Comparison of ENCODE assay signal across 8 cellular contexts in genomic region chr17:76452646-76453430, GRCh38. TPM values are rescaled to one million over a fixed set of nuclear protein-coding genes. Genes with fewer than 3 reads are reported as not detected.
A peak's percentile ranks its signal among the peaks of the same experiment; 100 is the strongest.
DNase-seq lines count a peak whose midpoint lies in the region; ATAC-seq, FAIRE-seq and TF ChIP-seq lines count a peak whose summit lies in the region.

Gene UBE2O (minus strand): TSS chr17:76453152. CDS start chr17:76453141, 11 bp downstream.

- H3K27me3 ChIP-seq in aorta (ENCODE audit: control insufficient read depth in 1 of 2, insufficient read depth in 2 of 2, low read length in 1 of 2) = no peaks in the 10 kb centered on the region

- TF ChIP-seq POLR2A in GM12891 (IDR thresholded peaks at IDR 0.05; ENCODE audit: low read depth, low read length) = no peak

- peak within 1 kb of the TSS; percentile 59 to 79 for H3K4me3 ChIP-seq in aorta (ENCODE audit: low read length in 2 of 2)

- intact Hi-C loops in aorta (cut with DNase I) = no loop called here

- peak; percentile 84 for FAIRE-seq in GM12891 (lab: Jason Lieb, UNC)

- H3K36me3 ChIP-seq in aorta (ENCODE audit: control insufficient read depth in 1 of 2, insufficient read depth in 2 of 2, low read length in 1 of 2) = no peaks in the 10 kb centered on the region

- DNase-seq in GM12891 (ENCODE audit: insufficient read length, low spot score) (peak; percentile 96), NCI-H146 treated with DMSO at 0.1 percent for 48 hours (lab: John Stamatoyannopoulos, UW; ENCODE audit: unreplicated experiment) (peak; percentile 79), T-helper 2 cell (peak; percentile 86 to 92 (median 91)), amygdala (lab: John Stamatoyannopoulos, UW) (peak in 55 of 56 donors; percentile 21 to 93 (median 76)), hepatic stellate cell (ENCODE audit: low spot score) (peak; percentile 94), retina (peak; percentile 89), aorta (peak; percentile 92 to 97)

- H3K9me3 ChIP-seq in aorta (ENCODE audit: control insufficient read depth, low read length) = no peaks in the 10 kb centered on the region

- ATAC-seq in HG02798 (IDR thresholded peaks at IDR 0.05; ENCODE audit: poor library complexity, unreplicated experiment) = peak; percentile 97
- ATAC-seq in aorta (ENCODE audit: low FRiP score) = peak; percentile 92

- H3K4me1 ChIP-seq in aorta (ENCODE audit: control insufficient read depth in 1 of 2, insufficient read depth in 2 of 2, low read length in 2 of 2) = no peaks in the 10 kb centered on the region

- WGBS in aorta, 2 donors = 1% methylated on average over 67 to 103 of the region's 103 CpGs

- H3K27ac ChIP-seq in aorta (ENCODE audit: low read depth in 1 of 2, low read length in 2 of 2) = no peak within 1 kb of the TSS

TF ChIP-seq in GM12891, 5 proteins besides CTCF, POLR2A, EP300 and RAD21:
- no peak for TF ChIP-seq SPI1 (IDR thresholded peaks at IDR 0.05; ENCODE audit: low read depth, low read length)
- no peak for TF ChIP-seq POLR2AphosphoS5 (IDR thresholded peaks at IDR 0.05; ENCODE audit: low read depth, low read length)
- TF ChIP-seq PAX5 (IDR thresholded peaks at IDR 0.05; ENCODE audit: insufficient read depth, low read length, severe bottlenecking) = peak; percentile 13
- TF ChIP-seq TAF1 (IDR thresholded peaks at IDR 0.05; ENCODE audit: low read depth, low read length) = peak; percentile 54; the same call in 1 of the 2 replicates
- no peak for TF ChIP-seq POU2F2 (IDR thresholded peaks at IDR 0.05; ENCODE audit: low read depth, low read length)
TF ChIP-seq in GM12891: peak in this region for 2.

RNA-seq across cellular contexts. Expression of gene UBE2O, which starts in this region (rescaled TPM):
- polyA plus RNA-seq in GM12891 (2012; ENCODE audit: low read depth, missing spikeins) = 14.6 TPM
- 10 to 100 TPM; 14.0 to 24.7 TPM for total RNA-seq in aorta
- polyA plus RNA-seq in aorta = 10 to 100 TPM in 1 of 2 donors, 1 to 10 TPM in 1; 2.5 to 11.0 TPM
